Comparison of ENCODE assay signal across 11 cellular contexts in the genomic region with DNA sequence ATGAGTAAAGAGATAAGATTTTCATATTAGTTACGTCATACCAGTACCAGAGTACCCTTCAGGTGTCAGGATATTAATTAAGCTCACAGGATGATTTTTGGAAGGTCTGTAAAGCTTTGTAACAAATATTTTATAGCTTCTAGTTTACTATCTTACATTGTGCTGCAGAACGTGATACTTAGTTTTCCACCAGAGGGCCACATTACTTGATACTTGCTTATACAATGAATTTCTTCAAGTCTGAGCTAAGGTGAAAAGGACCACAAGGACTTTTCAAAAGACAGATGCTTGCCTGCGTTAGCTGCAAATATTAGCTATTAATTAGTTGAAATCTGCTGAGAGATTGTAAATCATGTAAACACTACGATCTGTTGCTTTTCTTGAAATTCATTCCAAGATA. TPM values are rescaled to one million over a fixed set of nuclear protein-coding genes. Genes with fewer than 3 reads are reported as not detected.
DNase-seq lines count a peak whose midpoint lies in the region; ATAC-seq and TF ChIP-seq lines count a peak whose summit lies in the region.
"Had no signal": no experiment of that assay in that cellular context is flagged by ENCODE, and none has a peak within 500 bp of the region (broad histone marks: within the 10 kb centered on the region; RNA-seq: fewer than 3 reads in every experiment).

No MANE protein-coding gene starts in this region.

- WGBS in heart right ventricle, 2 donors = 59% methylated on average over 4 of the region's 4 CpGs
- 55% methylated on average over 4 of the region's 4 CpGs for WGBS in right cardiac atrium
- 49 to 60% methylated on average over 4 of the region's 4 CpGs for WGBS in esophagus squamous epithelium, 2 donors

- H3K27ac Mint-ChIP-seq in activated CD8-positive, alpha-beta T cell treated with anti-CD3 and anti-CD28 coated beads for 36 hours = no peak overlapping the region
- no peak overlapping the region for H3K27ac Mint-ChIP-seq in CD4-positive, alpha-beta memory T cell
- no peak overlapping the region for H3K27ac Mint-ChIP-seq in naive thymus-derived CD8-positive, alpha-beta T cell

- no peak overlapping the region for H3K4me3 Mint-ChIP-seq in activated CD8-positive, alpha-beta T cell treated with anti-CD3 and anti-CD28 coated beads for 36 hours
- no peak overlapping the region for H3K4me3 Mint-ChIP-seq in CD4-positive, alpha-beta memory T cell
- no peak overlapping the region for H3K4me3 Mint-ChIP-seq in naive thymus-derived CD8-positive, alpha-beta T cell

- DNase-seq in heart right ventricle (no peak), right cardiac atrium (no peak), OCI-M1 (lab: John Stamatoyannopoulos, UW) (peak; percentile 36), esophagus squamous epithelium (lab: John Stamatoyannopoulos, UW) (no peak), upper lobe of right lung (no peak)
- no peak for DNase-seq in activated CD8-positive, alpha-beta T cell treated with anti-CD3 and anti-CD28 coated beads for 36 hours
- DNase-seq in CD4-positive, alpha-beta memory T cell = no peak
- no peak for DNase-seq in naive thymus-derived CD8-positive, alpha-beta T cell
- DNase-seq: NCI-H2227 treated with DMSO at 0.1 percent for 48 hours had no signal

- H3K9me3 ChIP-seq in heart right ventricle (no peaks in the 10 kb centered on the region), right cardiac atrium (ENCODE audit: control insufficient read depth, low read length) (no peaks in the 10 kb centered on the region), esophagus squamous epithelium (no peaks in the 10 kb centered on the region), upper lobe of right lung (no peaks in the 10 kb centered on the region)
- H3K9me3 ChIP-seq in CD4-positive, alpha-beta memory T cell (ENCODE audit: control insufficient read depth in 1 of 2, low read length in 2 of 2) = no peaks in the 10 kb centered on the region
- H3K9me3 ChIP-seq: thoracic aorta had no signal

- TF ChIP-seq POLR2A in esophagus squamous epithelium (IDR thresholded peaks at IDR 0.05) = no peak

- H3K27ac ChIP-seq in heart right ventricle = no peak overlapping the region
- H3K27ac ChIP-seq in right cardiac atrium (ENCODE audit: low read length) = no peak overlapping the region
- no peak overlapping the region for H3K27ac ChIP-seq in esophagus squamous epithelium
- H3K27ac ChIP-seq in upper lobe of right lung = no peak overlapping the region
- no peak overlapping the region for H3K27ac ChIP-seq in CD4-positive, alpha-beta memory T cell (ENCODE audit: low read depth, low read length)
- H3K27ac ChIP-seq: thoracic aorta had no signal

- TF ChIP-seq CTCF in heart right ventricle (IDR thresholded peaks at IDR 0.05) = peak in 6 of 9 donors; percentile 9 to 46 (median 36)
- peak in 4 of 6 experiments; percentile 15 to 46 (median 32) for TF ChIP-seq CTCF in esophagus squamous epithelium (IDR thresholded peaks at IDR 0.05)
- TF ChIP-seq CTCF in upper lobe of right lung (IDR thresholded peaks at IDR 0.05) = peak; percentile 14
- TF ChIP-seq CTCF in activated CD8-positive, alpha-beta T cell treated with anti-CD3 and anti-CD28 coated beads for 36 hours (IDR thresholded peaks at IDR 0.05) = no peak

- intact Hi-C loops in heart right ventricle (cut with DNase I) = loop anchor here in 2 of 10 donors (5.0 to 10.0 kb wide), 2 partner anchors 235 to 342 kb away; no protein-coding TSS in a partner anchor
- intact Hi-C loops in right cardiac atrium (cut with DNase I) = no loop called here
- intact Hi-C loops in esophagus squamous epithelium (cut with DNase I) = no loop called here
- intact Hi-C loops in upper lobe of right lung (cut with DNase I) = no loop called here
- intact Hi-C loops in activated CD8-positive, alpha-beta T cell treated with anti-CD3 and anti-CD28 coated beads for 36 hours (cut with micrococcal nuclease) = no loop called here
- intact Hi-C loops in CD4-positive, alpha-beta memory T cell (cut with micrococcal nuclease) = no loop called here

- no peaks in the 10 kb centered on the region for H3K27me3 ChIP-seq in heart right ventricle
- no peaks in the 10 kb centered on the region for H3K27me3 ChIP-seq in right cardiac atrium (ENCODE audit: control insufficient read depth, insufficient read depth)
- H3K27me3 ChIP-seq in esophagus squamous epithelium = no peaks in the 10 kb centered on the region
- no peaks in the 10 kb centered on the region for H3K27me3 ChIP-seq in upper lobe of right lung
- H3K27me3 ChIP-seq in CD4-positive, alpha-beta memory T cell (ENCODE audit: insufficient read depth, low read length) = no peaks in the 10 kb centered on the region

- H3K27me3 Mint-ChIP-seq in activated CD8-positive, alpha-beta T cell treated with anti-CD3 and anti-CD28 coated beads for 36 hours = no peaks in the 10 kb centered on the region
- H3K27me3 Mint-ChIP-seq in CD4-positive, alpha-beta memory T cell = no peaks in the 10 kb centered on the region
- no peaks in the 10 kb centered on the region for H3K27me3 Mint-ChIP-seq in naive thymus-derived CD8-positive, alpha-beta T cell

- H3K4me3 ChIP-seq in heart right ventricle (no peak overlapping the region), right cardiac atrium (ENCODE audit: low read length) (no peak overlapping the region), esophagus squamous epithelium (no peak overlapping the region), upper lobe of right lung (no peak overlapping the region)
- H3K4me3 ChIP-seq in CD4-positive, alpha-beta memory T cell (ENCODE audit: low read length in 2 of 2) = no peak overlapping the region
- H3K4me3 ChIP-seq: thoracic aorta had no signal

- H3K36me3 ChIP-seq in heart right ventricle (no peaks in the 10 kb centered on the region), esophagus squamous epithelium (no peaks in the 10 kb centered on the region), upper lobe of right lung (no peaks in the 10 kb centered on the region)
- H3K36me3 ChIP-seq in CD4-positive, alpha-beta memory T cell (ENCODE audit: insufficient read depth, low read length) = no peaks in the 10 kb centered on the region
- H3K36me3 ChIP-seq: thoracic aorta had no signal

- CTCF ChIA-PET in activated CD8-positive, alpha-beta T cell treated with anti-CD3 and anti-CD28 coated beads for 36 hours (lab: Charles Lee) = no interaction called here
- CTCF ChIA-PET in CD4-positive, alpha-beta memory T cell (lab: Charles Lee; ENCODE audit: partially characterized antibody) = no interaction called here

- no peaks in the 10 kb centered on the region for H3K4me1 Mint-ChIP-seq in activated CD8-positive, alpha-beta T cell treated with anti-CD3 and anti-CD28 coated beads for 36 hours (ENCODE audit: low read depth)
- H3K4me1 Mint-ChIP-seq in CD4-positive, alpha-beta memory T cell = no peaks in the 10 kb centered on the region
- no peaks in the 10 kb centered on the region for H3K4me1 Mint-ChIP-seq in naive thymus-derived CD8-positive, alpha-beta T cell

- POLR2A ChIA-PET in activated CD8-positive, alpha-beta T cell treated with anti-CD3 and anti-CD28 coated beads for 36 hours (lab: Charles Lee) = no interaction called here
- POLR2A ChIA-PET in CD4-positive, alpha-beta memory T cell (lab: Charles Lee; ENCODE audit: partially characterized antibody) = no interaction called here
- POLR2A ChIA-PET in naive thymus-derived CD8-positive, alpha-beta T cell (lab: Charles Lee) = no interaction called here

- no peaks in the 10 kb centered on the region for H3K4me1 ChIP-seq in heart right ventricle
- no peaks in the 10 kb centered on the region for H3K4me1 ChIP-seq in right cardiac atrium (ENCODE audit: control insufficient read depth, insufficient read depth, low read length)
- peaks cover 0 to 43% (median 3%) of the 10 kb centered on the region in 3 donors for H3K4me1 ChIP-seq in esophagus squamous epithelium
- no peaks in the 10 kb centered on the region for H3K4me1 ChIP-seq in upper lobe of right lung
- H3K4me1 ChIP-seq in CD4-positive, alpha-beta memory T cell (ENCODE audit: insufficient read depth, low read length) = no peaks in the 10 kb centered on the region

- no peaks in the 10 kb centered on the region for H3K36me3 Mint-ChIP-seq in activated CD8-positive, alpha-beta T cell treated with anti-CD3 and anti-CD28 coated beads for 36 hours (ENCODE audit: low read depth)
- H3K36me3 Mint-ChIP-seq in CD4-positive, alpha-beta memory T cell = no peaks in the 10 kb centered on the region
- no peaks in the 10 kb centered on the region for H3K36me3 Mint-ChIP-seq in naive thymus-derived CD8-positive, alpha-beta T cell

- ATAC-seq in heart right ventricle (no peak), right cardiac atrium (no peak), upper lobe of right lung (no peak)
- no peak for ATAC-seq in activated CD8-positive, alpha-beta T cell treated with anti-CD3 and anti-CD28 coated beads for 36 hours
- no peak for ATAC-seq in naive thymus-derived CD8-positive, alpha-beta T cell

- no peaks in the 10 kb centered on the region for H3K9me3 Mint-ChIP-seq in activated CD8-positive, alpha-beta T cell treated with anti-CD3 and anti-CD28 coated beads for 36 hours
- no peaks in the 10 kb centered on the region for H3K9me3 Mint-ChIP-seq in CD4-positive, alpha-beta memory T cell
- peaks cover 0 to 1% (median 0%) of the 10 kb centered on the region in 9 donors for H3K9me3 Mint-ChIP-seq in naive thymus-derived CD8-positive, alpha-beta T cell

RNA-seq across cellular contexts. Expression of a gene that starts 12.2 kb away (rescaled TPM):
- total RNA-seq in heart right ventricle = 1 to 10 TPM; 1.3 to 4.7 (median 2.3) TPM
- 1 to 10 TPM in 1 of 2 donors, under 1 TPM in 1; 0.16 to 1.3 TPM for polyA plus RNA-seq in heart right ventricle
- 1 to 10 TPM; 2.0 to 4.5 (median 2.3) TPM for total RNA-seq in right cardiac atrium
- 0.66 TPM for polyA plus RNA-seq in right cardiac atrium
- 10 to 100 TPM in 1 of 4 donors, 1 to 10 TPM in 3; 5.6 to 22.1 (median 6.7) TPM for total RNA-seq in esophagus squamous epithelium
- total RNA-seq in upper lobe of right lung = 7.6 TPM
- total RNA-seq in activated CD8-positive, alpha-beta T cell treated with anti-CD3 and anti-CD28 coated beads for 36 hours = not detected
- total RNA-seq in CD4-positive, alpha-beta memory T cell = not detected
- polyA plus RNA-seq in CD4-positive, alpha-beta memory T cell = not detected
- not detected for total RNA-seq in naive thymus-derived CD8-positive, alpha-beta T cell
- polyA plus RNA-seq in naive thymus-derived CD8-positive, alpha-beta T cell = not detected
- total RNA-seq: activated CD8-positive, alpha-beta memory T cell treated with anti-CD3 and anti-CD28 coated beads for 36 hours had no signal
